Comparison of ENCODE assay signal across 1 cellular context in the genomic region with DNA sequence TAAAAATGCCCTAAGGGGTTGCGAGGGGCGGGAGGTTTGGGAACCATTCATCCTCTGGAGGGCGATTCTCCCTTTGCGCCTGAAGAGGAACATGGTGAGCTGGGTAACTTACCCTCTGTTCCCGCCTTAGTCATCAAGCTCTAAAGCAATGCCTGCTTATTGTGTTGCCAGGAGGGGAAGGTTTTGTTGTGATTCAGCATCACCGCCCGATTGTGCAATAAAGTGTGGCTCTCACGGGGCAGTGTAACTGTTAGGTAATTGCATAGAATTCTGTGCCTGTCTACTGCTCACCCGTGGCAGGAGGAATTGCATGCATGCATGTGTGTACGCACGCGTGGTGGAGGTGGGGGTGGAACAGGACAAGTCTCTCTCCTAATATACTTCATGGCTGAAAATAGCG.
A peak's percentile ranks its signal among the peaks of the same experiment; 100 is the strongest.
TF ChIP-seq lines count a peak whose summit lies in the region.

No MANE protein-coding gene starts in this region.

TF ChIP-seq in IMR-90, 13 proteins besides CTCF, POLR2A, EP300 and RAD21:
- TF ChIP-seq, protein P1, sequence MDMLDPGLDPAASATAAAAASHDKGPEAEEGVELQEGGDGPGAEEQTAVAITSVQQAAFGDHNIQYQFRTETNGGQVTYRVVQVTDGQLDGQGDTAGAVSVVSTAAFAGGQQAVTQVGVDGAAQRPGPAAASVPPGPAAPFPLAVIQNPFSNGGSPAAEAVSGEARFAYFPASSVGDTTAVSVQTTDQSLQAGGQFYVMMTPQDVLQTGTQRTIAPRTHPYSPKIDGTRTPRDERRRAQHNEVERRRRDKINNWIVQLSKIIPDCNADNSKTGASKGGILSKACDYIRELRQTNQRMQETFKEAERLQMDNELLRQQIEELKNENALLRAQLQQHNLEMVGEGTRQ (IDR thresholded peaks at IDR 0.05; ENCODE audit: low read depth, low read length): no peak
- TF ChIP-seq CHD1 (IDR thresholded peaks at IDR 0.05; ENCODE audit: low read depth, low read length) (no peak), MXI1 (IDR thresholded peaks at IDR 0.05; ENCODE audit: borderline replicate concordance, low read depth, low read length) (no peak), CEBPB (IDR thresholded peaks at IDR 0.05; ENCODE audit: low read depth, low read length) (peak; percentile 99), NFE2L2 (IDR thresholded peaks at IDR 0.05; ENCODE audit: low read depth, low read length) (no peak), RCOR1 (IDR thresholded peaks at IDR 0.05; ENCODE audit: insufficient replicate concordance, low read length) (no peak), SMC3 (IDR thresholded peaks at IDR 0.05; ENCODE audit: low read depth, low read length) (no peak), MAFK (IDR thresholded peaks at IDR 0.05; ENCODE audit: low read depth, low read length) (no peak), RFX5 (IDR thresholded peaks at IDR 0.05; ENCODE audit: low read depth, low read length) (no peak), BHLHE40 (IDR thresholded peaks at IDR 0.05; ENCODE audit: low read depth, low read length) (peak; percentile 86), FOS (IDR thresholded peaks at IDR 0.05; ENCODE audit: low read depth, low read length) (peak; percentile 30; the same call in 1 of the 2 replicates), MAZ (IDR thresholded peaks at IDR 0.05; ENCODE audit: borderline replicate concordance, low read depth, low read length) (no peak)
- TF ChIP-seq, protein P2, sequence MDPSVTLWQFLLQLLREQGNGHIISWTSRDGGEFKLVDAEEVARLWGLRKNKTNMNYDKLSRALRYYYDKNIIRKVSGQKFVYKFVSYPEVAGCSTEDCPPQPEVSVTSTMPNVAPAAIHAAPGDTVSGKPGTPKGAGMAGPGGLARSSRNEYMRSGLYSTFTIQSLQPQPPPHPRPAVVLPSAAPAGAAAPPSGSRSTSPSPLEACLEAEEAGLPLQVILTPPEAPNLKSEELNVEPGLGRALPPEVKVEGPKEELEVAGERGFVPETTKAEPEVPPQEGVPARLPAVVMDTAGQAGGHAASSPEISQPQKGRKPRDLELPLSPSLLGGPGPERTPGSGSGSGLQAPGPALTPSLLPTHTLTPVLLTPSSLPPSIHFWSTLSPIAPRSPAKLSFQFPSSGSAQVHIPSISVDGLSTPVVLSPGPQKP (IDR thresholded peaks at IDR 0.05; ENCODE audit: borderline replicate concordance, low read depth, low read length): no peak
TF ChIP-seq in IMR-90: peak in this region for 3.
